8 cellular contexts compared by ENCODE assay signal in genomic region chr18:35345460-35345921, GRCh38. TPM values are rescaled to one million over a fixed set of nuclear protein-coding genes. Genes with fewer than 3 reads are reported as not detected.
DNase-seq lines count a peak whose midpoint lies in the region; ATAC-seq, FAIRE-seq and TF ChIP-seq lines count a peak whose summit lies in the region.

No MANE protein-coding gene starts in this region.

- peak overlapping the region; percentile 87 for H2AFZ ChIP-seq in KMS-11 (ENCODE audit: low read depth)
- H2AFZ ChIP-seq in GM12878 (ENCODE audit: control insufficient read depth, low read depth, low read length), result peak overlapping the region; percentile 80

- H3K4me2 ChIP-seq in KMS-11 (no peak overlapping the region), GM12878 (ENCODE audit: control insufficient read depth, insufficient read depth) (peak overlapping the region; percentile 82)

- CTCF ChIA-PET in GM12878 (lab: Yijun Ruan, JAX), result interaction anchor here (0.7 to 3.8 kb wide), 9 partner anchors 9 to 115 kb away, joined by 3 to 41 read pairs (median 6); partner anchors contain the start of gene ZNF397

- RAD21 ChIA-PET in GM12878 (lab: Charles Lee; ENCODE audit: unreplicated experiment), result interaction anchor here (0.8 to 3.0 kb wide), 6 partner anchors 9 to 181 kb away, joined by 3 to 17 read pairs (median 4); no protein-coding TSS in a partner anchor

- DNase-seq in GM12878 (ENCODE audit: low read depth, low spot score) (peak; percentile 17), lower lobe of right lung (no peak), transverse colon (no peak), NCI-H446 (lab: John Stamatoyannopoulos, UW) (no peak), brain microvascular endothelial cell (no peak)

- H3K27ac ChIP-seq in KMS-11 (no peak overlapping the region), GM12878 (ENCODE audit: control insufficient read depth, insufficient read depth) (peak overlapping the region; percentile 11; the same call in 1 of the 2 replicates), lower lobe of right lung (peak overlapping the region; percentile 100), transverse colon (peak overlapping the region; percentile 96 to 99 (median 98)), brain microvascular endothelial cell (no peak overlapping the region)

- peaks cover 35% of the 10 kb centered on the region for H3K79me2 ChIP-seq in KMS-11 (ENCODE audit: insufficient read depth, low read depth)
- peaks cover 36% of the 10 kb centered on the region for H3K79me2 ChIP-seq in GM12878 (ENCODE audit: control insufficient read depth, insufficient read depth, low read length)

- BruUV-seq in GM12878 (replicated peaks; lab: Mats Ljungman, UMichigan), result no TSS peak

- H3K9me3 ChIP-seq in GM12878 (replicated peaks; ENCODE audit: control insufficient read depth, insufficient read depth, low read length), result peaks cover 2% of the 10 kb centered on the region; the same call in 2 of the 3 replicates
- H3K9me3 ChIP-seq in lower lobe of right lung, result no peaks in the 10 kb centered on the region
- H3K9me3 ChIP-seq in transverse colon, result no peaks in the 10 kb centered on the region

- no peak for TF ChIP-seq POLR2A in GM12878 (IDR thresholded peaks at IDR 0.05; ENCODE audit: low read depth, low read length)
- no peak for TF ChIP-seq POLR2A in transverse colon (IDR thresholded peaks at IDR 0.05)

- H3K4me3 ChIP-seq in KMS-11 (IDR thresholded peaks at IDR 0.05; ENCODE audit: insufficient read depth, low read depth, low read length), result no peak overlapping the region
- no peak overlapping the region for H3K4me3 ChIP-seq in GM12878
- no peak overlapping the region for H3K4me3 ChIP-seq in lower lobe of right lung
- H3K4me3 ChIP-seq in transverse colon, result no peak overlapping the region
- H3K4me3 ChIP-seq in brain microvascular endothelial cell (ENCODE audit: low read depth, low read length), result no peak overlapping the region

- POLR2A ChIA-PET in GM12878 (lab: Charles Lee), result interaction anchor here (0.5 to 2.1 kb wide), 10 partner anchors 11 to 627 kb away, joined by 3 to 13 read pairs (median 3); partner anchors contain the start of genes MAPRE2, ZNF397 and ZSCAN30

- H3K9ac ChIP-seq in KMS-11 (no peak overlapping the region), GM12878 (ENCODE audit: control insufficient read depth, insufficient read depth, low read length) (no peak overlapping the region)

- H3K27me3 ChIP-seq in KMS-11 (ENCODE audit: insufficient read depth, low read depth) (no peaks in the 10 kb centered on the region), GM12878 (replicated peaks in 1 of 2; ENCODE audit: control insufficient read depth in 2 of 2, insufficient read depth in 2 of 2, low read length in 1 of 2) (no peaks in the 10 kb centered on the region), lower lobe of right lung (ENCODE audit: low read depth) (no peaks in the 10 kb centered on the region), transverse colon (no peaks in the 10 kb centered on the region), brain microvascular endothelial cell (replicated peaks) (no peaks in the 10 kb centered on the region)

- H3K4me1 ChIP-seq in KMS-11 (ENCODE audit: low read depth, poor library complexity, severe bottlenecking), result peaks cover 21% of the 10 kb centered on the region
- peaks cover 7% of the 10 kb centered on the region; the same call in 1 of the 2 replicates for H3K4me1 ChIP-seq in GM12878 (ENCODE audit: control insufficient read depth, insufficient read depth, low read length)
- peaks cover 47% of the 10 kb centered on the region for H3K4me1 ChIP-seq in lower lobe of right lung
- H3K4me1 ChIP-seq in transverse colon, result peaks cover 3 to 40% (median 21%) of the 10 kb centered on the region in 4 donors

- TF ChIP-seq CTCF in KMS-11 (conservative IDR thresholded peaks at IDR 0.05; ENCODE audit: low read depth, low read length) (no peak), GM12878 (IDR thresholded peaks at IDR 0.05 in 2 of 3, conservative IDR thresholded peaks at IDR 0.05 in 1 of 3; ENCODE audit: control insufficient read depth in 2 of 3, extremely low read depth in 1 of 3, insufficient read depth in 1 of 3, low read depth in 3 of 3, low read length in 3 of 3) (no peak), lower lobe of right lung (IDR thresholded peaks at IDR 0.05) (no peak), transverse colon (IDR thresholded peaks at IDR 0.05) (no peak), brain microvascular endothelial cell (IDR thresholded peaks at IDR 0.05; ENCODE audit: low read depth, low read length, missing control alignments) (no peak)

- TF ChIP-seq RAD21 in GM12878 (IDR thresholded peaks at IDR 0.05; ENCODE audit: insufficient read depth, low read depth, low read length), result no peak

- H4K20me1 ChIP-seq in KMS-11 (ENCODE audit: insufficient read depth) (peaks cover 12% of the 10 kb centered on the region), GM12878 (ENCODE audit: control insufficient read depth, insufficient read depth) (no peaks in the 10 kb centered on the region)

- TF ChIP-seq EP300 in GM12878 (IDR thresholded peaks at IDR 0.05; ENCODE audit: borderline replicate concordance in 1 of 2, control insufficient read depth in 1 of 2, low read depth in 2 of 2, low read length in 2 of 2) (no peak), transverse colon (IDR thresholded peaks at IDR 0.05; ENCODE audit: low read depth) (no peak)

- H3K36me3 ChIP-seq in KMS-11 (ENCODE audit: insufficient read depth), result peaks cover 7% of the 10 kb centered on the region; the same call in 1 of the 2 replicates
- H3K36me3 ChIP-seq in GM12878 (ENCODE audit: control insufficient read depth in 2 of 2, insufficient read depth in 2 of 2, low read length in 1 of 2), result no peaks in the 10 kb centered on the region
- H3K36me3 ChIP-seq in lower lobe of right lung, result peaks cover 13% of the 10 kb centered on the region
- peaks cover 0 to 3% (median 0%) of the 10 kb centered on the region in 4 donors for H3K36me3 ChIP-seq in transverse colon
- H3K36me3 ChIP-seq in brain microvascular endothelial cell (replicated peaks), result peaks cover 3% of the 10 kb centered on the region

- peak; percentile 27 for FAIRE-seq in GM12878 (lab: Jason Lieb, UNC)

- intact Hi-C loops in GM12878 (cut with micrococcal nuclease; ENCODE audit: unreplicated experiment), result loop anchor here (2.0 to 10.0 kb wide), 2 partner anchors 105 to 301 kb away; partner anchors contain the start of genes MAPRE2 and ZNF397
- intact Hi-C loops in lower lobe of right lung (cut with DNase I), result loop anchor here (10.0 kb wide), 1 partner anchor 101 kb away; the partner anchor contains the start of gene ZNF397
- intact Hi-C loops in transverse colon (cut with DNase I; ENCODE audit: low total_unique reads), result no loop called here

- ATAC-seq in GM18861 (IDR thresholded peaks at IDR 0.05; ENCODE audit: unreplicated experiment) (peak; percentile 32), GM12878 (peak; percentile 14), lower lobe of right lung (no peak), GM18870 (IDR thresholded peaks at IDR 0.05; ENCODE audit: unreplicated experiment) (no peak)

- in situ Hi-C loops in GM12878 (cut with MboI) (loop anchor here (10.0 kb wide), 1 partner anchor 321 kb away; no protein-coding TSS in a partner anchor), transverse colon (cut with MboI; ENCODE audit: low pct_ligation_motif_present in 1 of 4, low pct_unique_long_range_greater_than_20kb in 1 of 4, low sequenced_read_pairs in 3 of 4) (loop anchor here in 2 of 4 donors (25.0 kb wide), 2 partner anchors 108 to 333 kb away; partner anchors contain the start of gene ZNF397 (in 1 of the 2)), brain microvascular endothelial cell (cut with HindIII; ENCODE audit: low pct_ligation_motif_present, low sequenced_read_pairs) (no loop called here)

- 7% methylated on average over 6 of the region's 6 CpGs for WGBS in GM12878 (ENCODE audit: insufficient coverage, insufficient replicate concordance, low lambda C conversion rate, missing lambda C conversion rate)
- 25 to 52% methylated on average over 2 to 6 of the region's 6 CpGs for WGBS in transverse colon (ENCODE audit: low coverage in 1 of 2), 2 donors

- SMC1A ChIA-PET in GM12878 (lab: Charles Lee; ENCODE audit: uncharacterized antibody, unreplicated experiment), result interaction anchor here (0.8 to 2.6 kb wide), 15 partner anchors 9 to 317 kb away, joined by 3 to 21 read pairs (median 3); partner anchors contain the start of genes ZNF397 and ZSCAN30

RNA-seq across cellular contexts. Expression of gene ZNF24, which starts 1.3 kb away (rescaled TPM):
- 44.4 and 46.3 TPM in 2 replicates for total RNA-seq in GM12878 (2013; cell fraction: nucleolus; rRNA removed)
- total RNA-seq in GM12878 (2014; rRNA removed) (19.7 and 25.1 TPM in 2 replicates), GM12878 (2014; rRNA removed; fragmentation: Illumina TruSeq; extraction: Trizol) (30.7 and 31.5 TPM in 2 replicates), GM12878 (2021) (34.0 and 34.6 TPM in 2 replicates), lower lobe of right lung (51.8 TPM), transverse colon (10 to 100 TPM; 12.7 to 34.5 (median 29.1) TPM)
- polyA plus RNA-seq in GM12878 (2011; ENCODE audit: low read depth), result 9.2 TPM
- polyA plus RNA-seq in GM12878 (2011; rRNA removed) (28.8 and 43.1 TPM in 2 replicates), GM12878 (2014; fragmentation: Illumina TruSeq; extraction: Trizol) (25.9 and 35.3 TPM in 2 replicates), GM12878 (2014; fragmentation: Nextera tagmentation; extraction: Ambion mirVana) (10 to 100 TPM; 19.3 to 41.6 TPM), GM12878 (2014; rRNA removed) (12.4 and 13.6 TPM in 2 replicates), GM12878 (2016; fragmentation: Nextera tagmentation; extraction: Ambion mirVana) (10 to 100 TPM; 27.7 to 41.7 TPM)
- polyA plus RNA-seq in GM12878 (2011; cell fraction: cytosol; rRNA removed), result 8.9 and 10.6 TPM in 2 replicates
- polyA plus RNA-seq in GM12878 (2011; cell fraction: nucleus; rRNA removed), result 31.9 and 38.7 TPM in 2 replicates
- 14.4 and 15.7 TPM in 2 replicates for polyA plus RNA-seq in GM12878 (2012)
- polyA minus RNA-seq in GM12878 (2011; rRNA and poly(A)+ RNA removed), result 24.3 and 33.4 TPM in 2 replicates
- 9.4 and 10.7 TPM in 2 replicates for polyA minus RNA-seq in GM12878 (2011; cell fraction: cytosol; rRNA and poly(A)+ RNA removed)
- 23.8 and 27.9 TPM in 2 replicates for polyA minus RNA-seq in GM12878 (2011; cell fraction: nucleus; rRNA and poly(A)+ RNA removed)

RNA-seq across cellular contexts. Expression of gene ZNF396, which starts 31.6 kb away (rescaled TPM):
- 3.6 and 3.8 TPM in 2 replicates for total RNA-seq in GM12878 (2013; cell fraction: nucleolus; rRNA removed)
- total RNA-seq in GM12878 (2014; rRNA removed) (0.51 and 0.76 TPM in 2 replicates), GM12878 (2014; rRNA removed; fragmentation: Illumina TruSeq; extraction: Trizol) (0.58 and 0.60 TPM in 2 replicates), GM12878 (2021) (0.45 and 0.46 TPM in 2 replicates), lower lobe of right lung (4.4 TPM), transverse colon (10 to 100 TPM in 1 of 4 donors, 1 to 10 TPM in 2, not detected in 1; 2.7 to 11.6 (median 3.3) TPM)
- polyA plus RNA-seq in GM12878 (2011; ENCODE audit: low read depth), result 0.35 TPM
- polyA plus RNA-seq in GM12878 (2011; rRNA removed) (0.60 and 0.84 TPM in 2 replicates), GM12878 (2014; fragmentation: Illumina TruSeq; extraction: Trizol) (0.48 and 1.3 TPM in 2 replicates), GM12878 (2014; fragmentation: Nextera tagmentation; extraction: Ambion mirVana) (under 1 TPM; 0.14 to 0.37 TPM), GM12878 (2014; rRNA removed) (0.24 and 0.33 TPM in 2 replicates), GM12878 (2016; fragmentation: Nextera tagmentation; extraction: Ambion mirVana) (under 1 TPM; 0.40 to 0.79 TPM)
- polyA plus RNA-seq in GM12878 (2011; cell fraction: cytosol; rRNA removed), result 0.22 and 0.31 TPM in 2 replicates
- 0.26 and 0.31 TPM in 2 replicates for polyA plus RNA-seq in GM12878 (2011; cell fraction: nucleus; rRNA removed)
- polyA plus RNA-seq in GM12878 (2012), result 0.43 and 0.69 TPM in 2 replicates
- polyA minus RNA-seq in GM12878 (2011; rRNA and poly(A)+ RNA removed), result 0.51 and 0.62 TPM in 2 replicates
- polyA minus RNA-seq in GM12878 (2011; cell fraction: cytosol; rRNA and poly(A)+ RNA removed), result not detected in 2 replicates
- polyA minus RNA-seq in GM12878 (2011; cell fraction: nucleus; rRNA and poly(A)+ RNA removed), result 0.29 and 0.36 TPM in 2 replicates

RNA-seq across cellular contexts. Expression of gene ZSCAN30, which starts 55.5 kb away (rescaled TPM):
- 77.9 and 85.4 TPM in 2 replicates for total RNA-seq in GM12878 (2013; cell fraction: nucleolus; rRNA removed)
- 15.0 and 17.9 TPM in 2 replicates for total RNA-seq in GM12878 (2014; rRNA removed)
- total RNA-seq in GM12878 (2014; rRNA removed; fragmentation: Illumina TruSeq; extraction: Trizol), result 12.7 and 15.2 TPM in 2 replicates
- total RNA-seq in GM12878 (2021), result 10.5 and 12.3 TPM in 2 replicates
- polyA plus RNA-seq in GM12878 (2011; ENCODE audit: low read depth), result 10.1 TPM
- polyA plus RNA-seq in GM12878 (2011; rRNA removed), result 10.0 and 15.7 TPM in 2 replicates
- 4.0 and 5.0 TPM in 2 replicates for polyA plus RNA-seq in GM12878 (2011; cell fraction: cytosol; rRNA removed)
- 34.7 and 39.1 TPM in 2 replicates for polyA plus RNA-seq in GM12878 (2011; cell fraction: nucleus; rRNA removed)
- 12.1 and 15.9 TPM in 2 replicates for polyA plus RNA-seq in GM12878 (2012)
- 15.7 and 18.8 TPM in 2 replicates for polyA plus RNA-seq in GM12878 (2014; fragmentation: Illumina TruSeq; extraction: Trizol)
- 1 to 10 TPM; 2.7 to 3.2 TPM for polyA plus RNA-seq in GM12878 (2014; fragmentation: Nextera tagmentation; extraction: Ambion mirVana)
- 11.9 and 13.6 TPM in 2 replicates for polyA plus RNA-seq in GM12878 (2014; rRNA removed)
- 10 to 100 TPM; 10.0 to 10.1 TPM for polyA plus RNA-seq in GM12878 (2016; fragmentation: Nextera tagmentation; extraction: Ambion mirVana)
- 10.6 and 12.9 TPM in 2 replicates for polyA minus RNA-seq in GM12878 (2011; rRNA and poly(A)+ RNA removed)
- 2.7 and 4.2 TPM in 2 replicates for polyA minus RNA-seq in GM12878 (2011; cell fraction: cytosol; rRNA and poly(A)+ RNA removed)
- 15.6 and 16.7 TPM in 2 replicates for polyA minus RNA-seq in GM12878 (2011; cell fraction: nucleus; rRNA and poly(A)+ RNA removed)
- total RNA-seq in lower lobe of right lung, result 18.8 TPM
- total RNA-seq in transverse colon, result 10 to 100 TPM in 2 of 4 donors, 1 to 10 TPM in 2; 7.1 to 23.5 (median 11.0) TPM

Comparison
In these comparisons a context has a peak if more than half of its experiments do, and no peak if none do; other contexts are left out.
1. ATAC-seq: peak in GM18861 (single experiment) and GM12878 (single experiment); none in lower lobe of right lung (0 of 2) and GM18870 (single experiment).
2. H3K27ac ChIP-seq: peak in GM12878 (single experiment), lower lobe of right lung (single experiment) and transverse colon (4 of 4); none in KMS-11 (single experiment) and brain microvascular endothelial cell (single experiment).